9 cellular contexts compared by ENCODE assay signal in the genomic region with DNA sequence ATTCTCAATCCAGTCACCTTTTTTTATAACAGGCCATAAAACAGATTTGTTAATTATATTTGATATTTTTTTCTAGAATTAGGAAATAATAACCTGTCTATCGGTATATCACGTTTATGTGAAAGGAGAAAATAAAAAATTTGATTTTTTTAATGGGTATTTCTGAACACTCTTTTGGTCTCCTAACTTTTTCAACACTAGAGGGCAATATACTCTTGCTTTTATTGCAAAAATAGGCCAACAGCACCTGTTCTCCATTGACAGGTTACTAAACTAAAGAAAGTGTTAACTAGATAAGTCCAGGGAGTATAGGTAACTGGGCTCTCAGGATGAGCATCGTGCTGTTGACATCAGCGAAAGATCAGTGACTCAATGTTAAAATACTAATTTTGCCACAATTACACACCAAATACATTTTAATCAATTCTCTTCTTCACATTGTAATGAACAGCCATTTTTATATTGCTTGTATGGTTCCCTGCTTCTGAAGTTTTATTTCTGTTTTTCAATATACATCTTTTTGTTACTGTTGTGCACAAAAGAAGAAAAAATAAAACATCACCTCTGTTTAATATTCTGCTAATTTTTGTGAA. TPM values are rescaled to one million over a fixed set of nuclear protein-coding genes. Genes with fewer than 3 reads are reported as not detected.
A peak's percentile ranks its signal among the peaks of the same experiment; 100 is the strongest.
DNase-seq lines count a peak whose midpoint lies in the region; ATAC-seq and TF ChIP-seq lines count a peak whose summit lies in the region.
"Had no signal": no experiment of that assay in that cellular context is flagged by ENCODE, and none has a peak within 500 bp of the region (broad histone marks: within the 10 kb centered on the region; RNA-seq: fewer than 3 reads in every experiment).

No MANE protein-coding gene starts in this region.

- DNase-seq in NCI-H1436 (lab: John Stamatoyannopoulos, UW) = peak; percentile 44
- DNase-seq in NCI-H1436 treated with DMSO at 0.1 percent for 48 hours (lab: John Stamatoyannopoulos, UW) = no peak
- no peak for DNase-seq in H9
- peak; percentile 68 for DNase-seq in NCI-H1105 treated with DMSO at 0.1 percent for 48 hours (lab: John Stamatoyannopoulos, UW)
- peak; percentile 1 for DNase-seq in amniotic epithelial cell (ENCODE audit: low read depth)
- no peak for DNase-seq in lower lobe of right lung
- no peak for DNase-seq in dedifferentiated amniotic fluid mesenchymal stem cell (ENCODE audit: extremely low spot score)
- no peak for DNase-seq in activated T-cell treated with anti-CD3 and anti-CD28 coated beads, Interleukin-2, amount 50 U/mL, for 4 hours

- no peaks in the 10 kb centered on the region for H3K79me1 ChIP-seq in H9 (ENCODE audit: insufficient read depth, low read depth, low read length, poor library complexity, severe bottlenecking)

- no peaks in the 10 kb centered on the region for H3K23me2 ChIP-seq in H9 (ENCODE audit: insufficient read length, low read depth, low read length, poor library complexity, severe bottlenecking)

- H2BK5ac ChIP-seq in H9 (ENCODE audit: insufficient read length, low read length) = no peak overlapping the region

- no peak for ATAC-seq in lower lobe of right lung
- no peak for ATAC-seq in activated T-cell treated with anti-CD3 and anti-CD28 coated beads, Interleukin-2, amount 50 U/mL, for 4 hours

- H3K9me3 ChIP-seq in H9 (ENCODE audit: control insufficient read depth, low read depth, low read length) = no peaks in the 10 kb centered on the region
- H3K9me3 ChIP-seq in lower lobe of right lung = no peaks in the 10 kb centered on the region

- H3K36me3 Mint-ChIP-seq in H9 (ENCODE audit: insufficient read depth in 1 of 3, low read depth in 3 of 3) = peaks cover 0 to 1% (median 0%) of the 10 kb centered on the region in 3 experiments; a peak in 2 of 7 replicates
- no peaks in the 10 kb centered on the region for H3K36me3 Mint-ChIP-seq in activated T-cell treated with anti-CD3 and anti-CD28 coated beads, Interleukin-2, amount 50 U/mL, for 4 hours (ENCODE audit: insufficient read depth)

- no peaks in the 10 kb centered on the region for H3K36me3 ChIP-seq in lower lobe of right lung
- H3K36me3 ChIP-seq: BLaER1 treated with 17β-estradiol and CSF1 and Interleukin-3, amounts not matched to agents 10 nM and 100 nM had no signal

- H3K27me3 ChIP-seq in H9 (ENCODE audit: insufficient read depth, low read length) (no peaks in the 10 kb centered on the region), lower lobe of right lung (ENCODE audit: low read depth) (no peaks in the 10 kb centered on the region)
- H3K27me3 ChIP-seq: BLaER1 treated with 17β-estradiol and CSF1 and Interleukin-3, amounts not matched to agents 10 nM and 100 nM had no signal

- no peak overlapping the region for H4K91ac ChIP-seq in H9 (ENCODE audit: insufficient read length, low read depth, low read length)

- no peak overlapping the region for H3T11ph ChIP-seq in H9 (ENCODE audit: low read length)

- H2BK20ac ChIP-seq in H9 (ENCODE audit: low read depth, low read length, poor library complexity, severe bottlenecking) = no peak overlapping the region

- H3K56ac ChIP-seq in H9 (ENCODE audit: insufficient read length, low read depth, low read length) = no peak overlapping the region

- no peak overlapping the region for H3K4me2 ChIP-seq in H9 (ENCODE audit: insufficient read depth, insufficient read length, low read length)
- H3K4me2 ChIP-seq: BLaER1 treated with 17β-estradiol and CSF1 and Interleukin-3, amounts not matched to agents 10 nM and 100 nM had no signal

- no peaks in the 10 kb centered on the region for H4K20me1 ChIP-seq in H9 (ENCODE audit: control insufficient read depth, insufficient read depth, insufficient read length)
- H4K20me1 ChIP-seq: BLaER1 treated with 17β-estradiol and CSF1 and Interleukin-3, amounts not matched to agents 10 nM and 100 nM had no signal

- no CpG with 5 or more reads among the region's 4 CpGs for WGBS in H9 (ENCODE audit: extremely low coverage, insufficient read length, low lambda C conversion rate)

- no peaks in the 10 kb centered on the region for H3K4me1 Mint-ChIP-seq in H9
- H3K4me1 Mint-ChIP-seq in activated T-cell treated with anti-CD3 and anti-CD28 coated beads, Interleukin-2, amount 50 U/mL, for 4 hours (ENCODE audit: low read depth) = no peaks in the 10 kb centered on the region

- no peak overlapping the region for H3K27ac ChIP-seq in H9 (ENCODE audit: insufficient read length, low read depth, low read length)
- H3K27ac ChIP-seq in lower lobe of right lung = no peak overlapping the region
- H3K27ac ChIP-seq: BLaER1 treated with 17β-estradiol and CSF1 and Interleukin-3, amounts not matched to agents 10 nM and 100 nM had no signal

- no peak overlapping the region for H3K23ac ChIP-seq in H9 (ENCODE audit: insufficient read length, low read depth, low read length)

- H3K79me2 ChIP-seq in H9 (ENCODE audit: insufficient read depth, low read length) = no peaks in the 10 kb centered on the region

- H3K9me3 Mint-ChIP-seq in H9 = peaks cover under 1% of the 10 kb centered on the region in 2 experiments; a peak in 3 of 5 replicates
- H3K9me3 Mint-ChIP-seq in activated T-cell treated with anti-CD3 and anti-CD28 coated beads, Interleukin-2, amount 50 U/mL, for 4 hours = no peaks in the 10 kb centered on the region

- no peak overlapping the region for H3K4ac ChIP-seq in H9 (ENCODE audit: low read depth, low read length)

- TF ChIP-seq CTCF in H9 (conservative IDR thresholded peaks at IDR 0.05) (peak; percentile 87), lower lobe of right lung (IDR thresholded peaks at IDR 0.05) (peak; percentile 50)

- H3K18ac ChIP-seq in H9 (ENCODE audit: insufficient read length, low read depth, low read length) = no peak overlapping the region

- H2AK5ac ChIP-seq in H9 (ENCODE audit: insufficient read length, low read length) = no peak overlapping the region

- intact Hi-C loops in lower lobe of right lung (cut with DNase I) = no loop called here

- no peak overlapping the region for H3K4me3 Mint-ChIP-seq in H9
- H3K4me3 Mint-ChIP-seq in activated T-cell treated with anti-CD3 and anti-CD28 coated beads, Interleukin-2, amount 50 U/mL, for 4 hours = no peak overlapping the region

- no peak overlapping the region for H4K5ac ChIP-seq in H9 (ENCODE audit: insufficient read length, low read depth, low read length)

- no peaks in the 10 kb centered on the region for H3K4me1 ChIP-seq in H9 (ENCODE audit: insufficient read depth, low read length)
- H3K4me1 ChIP-seq in lower lobe of right lung = no peaks in the 10 kb centered on the region
- H3K4me1 ChIP-seq: BLaER1 treated with 17β-estradiol and CSF1 and Interleukin-3, amounts not matched to agents 10 nM and 100 nM had no signal

- no peak overlapping the region for H3K14ac ChIP-seq in H9 (ENCODE audit: insufficient read depth, low read length)

- H2BK120ac ChIP-seq in H9 (ENCODE audit: low read depth, low read length, poor library complexity, severe bottlenecking) = no peak overlapping the region

- H3K4me3 ChIP-seq in lower lobe of right lung = no peak overlapping the region
- H3K4me3 ChIP-seq: BLaER1 treated with 17β-estradiol and CSF1 and Interleukin-3, amounts not matched to agents 10 nM and 100 nM had no signal

- no peak overlapping the region for H2BK12ac ChIP-seq in H9 (ENCODE audit: insufficient read length, low read depth, low read length)

- H2BK15ac ChIP-seq in H9 (ENCODE audit: low read depth, low read length) = no peak overlapping the region

- H3K9ac ChIP-seq in H9 (ENCODE audit: extremely low read depth, insufficient read length, low read length) = no peak overlapping the region
- H3K9ac ChIP-seq: BLaER1 treated with 17β-estradiol and CSF1 and Interleukin-3, amounts not matched to agents 10 nM and 100 nM had no signal

- H2AFZ ChIP-seq in H9 (ENCODE audit: low read length) = no peak overlapping the region

- H3K27me3 Mint-ChIP-seq in H9 (ENCODE audit: low read depth) = no peaks in the 10 kb centered on the region
- no peaks in the 10 kb centered on the region for H3K27me3 Mint-ChIP-seq in activated T-cell treated with anti-CD3 and anti-CD28 coated beads, Interleukin-2, amount 50 U/mL, for 4 hours (ENCODE audit: low read depth)

- no peak overlapping the region for H3K27ac Mint-ChIP-seq in H9

- H4K8ac ChIP-seq in H9 (replicated peaks; ENCODE audit: insufficient read length, low read depth, low read length) = no peak overlapping the region

RNA-seq across cellular contexts. Expression of gene NDST4, which starts 22.8 kb away (rescaled TPM):
- total RNA-seq in H9 (2021) (not detected in 2 replicates), lower lobe of right lung (not detected)
- total RNA-seq in activated T-cell treated with anti-CD3 and anti-CD28 coated beads, Interleukin-2, amount 50 U/mL, for 4 hours = not detected

Comparison
In these comparisons a context has a peak if more than half of its experiments do, and no peak if none do; other contexts are left out.
1. DNase-seq: peak in NCI-H1436 (single experiment), NCI-H1105 treated with DMSO at 0.1 percent for 48 hours (single experiment) and amniotic epithelial cell (single experiment); none in NCI-H1436 treated with DMSO at 0.1 percent for 48 hours (single experiment), H9 (single experiment), lower lobe of right lung (single experiment), dedifferentiated amniotic fluid mesenchymal stem cell (single experiment) and activated T-cell treated with anti-CD3 and anti-CD28 coated beads, Interleukin-2, amount 50 U/mL, for 4 hours (single experiment).